21 cellular contexts compared by ENCODE assay signal in the genomic region with DNA sequence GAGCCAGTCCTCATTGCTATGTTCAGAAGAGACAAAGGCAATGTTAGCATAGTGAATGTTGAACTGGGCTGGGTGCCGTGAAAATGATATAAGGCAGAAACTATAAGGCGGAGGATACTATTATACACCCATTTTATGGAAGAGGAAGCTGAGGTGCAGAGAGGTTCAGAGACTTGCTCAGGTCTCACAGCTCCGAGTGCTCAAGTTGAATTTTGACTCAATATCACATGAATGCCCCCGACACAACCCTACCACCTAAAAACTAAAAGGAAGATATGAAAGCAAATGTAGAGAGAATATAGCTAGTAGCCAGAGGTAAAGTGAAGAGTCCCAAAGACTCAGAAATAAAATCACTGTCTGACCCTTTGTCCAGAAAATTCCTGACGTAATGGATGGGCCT. TPM values are rescaled to one million over a fixed set of nuclear protein-coding genes. Genes with fewer than 3 reads are reported as not detected.
DNase-seq lines count a peak whose midpoint lies in the region; ATAC-seq, FAIRE-seq and TF ChIP-seq lines count a peak whose summit lies in the region.
"Had no signal": no experiment of that assay in that cellular context is flagged by ENCODE, and none has a peak within 500 bp of the region (broad histone marks: within the 10 kb centered on the region; RNA-seq: fewer than 3 reads in every experiment).

No MANE protein-coding gene starts in this region.

- no peak for FAIRE-seq in small intestine (lab: Jason Lieb, UNC)

- no peak overlapping the region for H3K4me3 ChIP-seq in OCI-LY1 (ENCODE audit: low read depth, low read length, poor library complexity, severe bottlenecking)
- no peak overlapping the region for H3K4me3 ChIP-seq in small intestine (ENCODE audit: low read depth in 1 of 2, low read length in 2 of 2)
- no peak overlapping the region for H3K4me3 ChIP-seq in osteoblast (ENCODE audit: insufficient read depth, low read length)
- H3K4me3 ChIP-seq: breast epithelium, heart right ventricle, neural progenitor cell had no signal

- H3K4me2 ChIP-seq in OCI-LY1 (ENCODE audit: low read length) (peak overlapping the region; percentile 54), osteoblast (ENCODE audit: insufficient read depth, low read length) (no peak overlapping the region)
- H3K4me2 ChIP-seq: neural progenitor cell had no signal

- H3K4me1 ChIP-seq in OCI-LY1 (ENCODE audit: insufficient read depth, low read length, severe bottlenecking) (peaks cover 99% of the 10 kb centered on the region), small intestine (ENCODE audit: control insufficient read depth in 2 of 2, insufficient read depth in 1 of 2, low read depth in 1 of 2, low read length in 1 of 2) (peaks cover 0 to 4% of the 10 kb centered on the region in 2 donors), osteoblast (ENCODE audit: insufficient read depth, low read length) (no peaks in the 10 kb centered on the region)
- H3K4me1 ChIP-seq: breast epithelium, neural progenitor cell had no signal

- H3K79me2 ChIP-seq in OCI-LY1 (ENCODE audit: insufficient read depth, low read length), result no peaks in the 10 kb centered on the region
- no peaks in the 10 kb centered on the region for H3K79me2 ChIP-seq in osteoblast (ENCODE audit: insufficient read depth, low read length)

- WGBS in small intestine, 3 donors, result 79 to 82% (median 80%) methylated on average over 5 of the region's 5 CpGs

- peak overlapping the region; percentile 22 for H3K4me3 Mint-ChIP-seq in activated T-cell treated with anti-CD3 and anti-CD28 coated beads, Interleukin-2, amount 50 U/mL, for 24 hours
- H3K4me3 Mint-ChIP-seq in activated naive CD8-positive, alpha-beta T cell treated with anti-CD3 and anti-CD28 coated beads, Interleukin-2, amount 50 U/mL, for 24 hours, result no peak overlapping the region
- H3K4me3 Mint-ChIP-seq: neural progenitor cell had no signal

- H3K27me3 ChIP-seq in OCI-LY1 (ENCODE audit: insufficient read depth, low read length), result no peaks in the 10 kb centered on the region
- no peaks in the 10 kb centered on the region for H3K27me3 ChIP-seq in small intestine (ENCODE audit: control insufficient read depth in 2 of 2, insufficient read depth in 2 of 2, low read length in 2 of 2)
- peaks cover 6% of the 10 kb centered on the region for H3K27me3 ChIP-seq in osteoblast (ENCODE audit: insufficient read depth, low read length)
- H3K27me3 ChIP-seq: breast epithelium, neural progenitor cell had no signal

- H3K27ac ChIP-seq in OCI-LY1 (ENCODE audit: low read depth, low read length, poor library complexity, severe bottlenecking) (peak overlapping the region; percentile 92), small intestine (ENCODE audit: low read depth in 1 of 2, low read length in 1 of 2) (peak overlapping the region; percentile 33 to 69), osteoblast (ENCODE audit: low read depth, low read length) (no peak overlapping the region)
- H3K27ac ChIP-seq: breast epithelium, neural progenitor cell had no signal

- H3K9me3 ChIP-seq in OCI-LY1 (ENCODE audit: low read length), result no peaks in the 10 kb centered on the region
- no peaks in the 10 kb centered on the region for H3K9me3 ChIP-seq in small intestine (ENCODE audit: control insufficient read depth, low read depth)
- no peaks in the 10 kb centered on the region for H3K9me3 ChIP-seq in osteoblast (ENCODE audit: low read depth, low read length)
- H3K9me3 ChIP-seq: breast epithelium, heart right ventricle had no signal

- intact Hi-C loops in left colon (cut with DNase I, micrococcal nuclease), result no loop called here

- H3K9me3 Mint-ChIP-seq in activated T-cell treated with anti-CD3 and anti-CD28 coated beads, Interleukin-2, amount 50 U/mL, for 24 hours, result no peaks in the 10 kb centered on the region
- H3K9me3 Mint-ChIP-seq in activated naive CD8-positive, alpha-beta T cell treated with anti-CD3 and anti-CD28 coated beads, Interleukin-2, amount 50 U/mL, for 24 hours, result no peaks in the 10 kb centered on the region
- H3K9me3 Mint-ChIP-seq: neural progenitor cell had no signal

- no peaks in the 10 kb centered on the region for H3K27me3 Mint-ChIP-seq in activated T-cell treated with anti-CD3 and anti-CD28 coated beads, Interleukin-2, amount 50 U/mL, for 24 hours
- H3K27me3 Mint-ChIP-seq in activated naive CD8-positive, alpha-beta T cell treated with anti-CD3 and anti-CD28 coated beads, Interleukin-2, amount 50 U/mL, for 24 hours, result no peaks in the 10 kb centered on the region

- H3F3A ChIP-seq in OCI-LY1 (ENCODE audit: insufficient read depth, low read length), result 0 out of 2 replicates have a peak, but pooled peaks cover 4% of the 10 kb centered on the region

- no peak for ATAC-seq in activated naive CD8-positive, alpha-beta T cell treated with anti-CD3 and anti-CD28 coated beads, Interleukin-2, amount 50 U/mL, for 24 hours
- ATAC-seq in left colon, result no peak
- ATAC-seq: HCT116, heart right ventricle had no signal

- TF ChIP-seq CTCF in OCI-LY1 (IDR thresholded peaks at IDR 0.05; ENCODE audit: low read length) (no peak), osteoblast (IDR thresholded peaks at IDR 0.05; ENCODE audit: extremely low read depth, low read depth, low read length) (no peak)

- no peaks in the 10 kb centered on the region for H3K9me2 ChIP-seq in OCI-LY1 (ENCODE audit: low read depth, low read length)

- no peaks in the 10 kb centered on the region for H4K20me1 ChIP-seq in OCI-LY1 (ENCODE audit: insufficient read depth, low read length)
- H4K20me1 ChIP-seq in osteoblast (ENCODE audit: insufficient read depth, low read length), result no peaks in the 10 kb centered on the region

- H3K36me3 ChIP-seq in OCI-LY1 (ENCODE audit: insufficient read depth, low read length) (peaks cover 10% of the 10 kb centered on the region; the same call in 1 of the 2 replicates), small intestine (ENCODE audit: control insufficient read depth in 2 of 2, insufficient read depth in 2 of 2, low read length in 2 of 2) (no peaks in the 10 kb centered on the region), osteoblast (ENCODE audit: insufficient read depth, low read length) (no peaks in the 10 kb centered on the region)
- H3K36me3 ChIP-seq: breast epithelium, heart right ventricle, neural progenitor cell had no signal

- peaks cover 80% of the 10 kb centered on the region for H3K4me1 Mint-ChIP-seq in activated T-cell treated with anti-CD3 and anti-CD28 coated beads, Interleukin-2, amount 50 U/mL, for 24 hours (ENCODE audit: low read depth)
- peaks cover 79% of the 10 kb centered on the region for H3K4me1 Mint-ChIP-seq in activated naive CD8-positive, alpha-beta T cell treated with anti-CD3 and anti-CD28 coated beads, Interleukin-2, amount 50 U/mL, for 24 hours

- no peak overlapping the region for H2AFZ ChIP-seq in OCI-LY1 (ENCODE audit: low read length)
- no peak overlapping the region for H2AFZ ChIP-seq in osteoblast (ENCODE audit: low read length)
- H2AFZ ChIP-seq: neural progenitor cell had no signal

- DNase-seq in activated T-cell treated with anti-CD3 and anti-CD28 coated beads, Interleukin-2, amount 50 U/mL, for 24 hours, result no peak
- DNase-seq in activated T-cell treated with anti-CD3 and anti-CD28 coated beads for 4 hours (no peak), small intestine (no peak), NCI-H524 treated with DMSO at 0.1 percent for 48 hours (lab: John Stamatoyannopoulos, UW) (no peak), left colon (no peak), osteoblast (ENCODE audit: insufficient read length, low spot score, missing footprints) (no peak)
- DNase-seq in activated naive CD8-positive, alpha-beta T cell treated with anti-CD3 and anti-CD28 coated beads, Interleukin-2, amount 50 U/mL, for 24 hours, result no peak
- DNase-seq: activated CD4-positive, alpha-beta T cell treated with anti-CD3 and anti-CD28 coated beads for 48 hours; activated effector memory CD4-positive, alpha-beta T cell treated with anti-CD3 and anti-CD28 coated beads, Interleukin-2, amount 50 U/mL, for 16 hours; GF-D8; heart right ventricle; islet precursor cell; mesenchymal stem cell; NK-92 treated with Interleukin-12 subunit alpha and Interleukin-12 subunit beta, amount 100 ng/mL, for 24 hours; Right ventricle myocardium superior; T-helper 9 cell had no signal

- H3K36me3 Mint-ChIP-seq in activated T-cell treated with anti-CD3 and anti-CD28 coated beads, Interleukin-2, amount 50 U/mL, for 24 hours (ENCODE audit: low read depth), result peaks cover 79% of the 10 kb centered on the region
- H3K36me3 Mint-ChIP-seq in activated naive CD8-positive, alpha-beta T cell treated with anti-CD3 and anti-CD28 coated beads, Interleukin-2, amount 50 U/mL, for 24 hours (ENCODE audit: low read depth), result peaks cover 25% of the 10 kb centered on the region
- H3K36me3 Mint-ChIP-seq: neural progenitor cell had no signal

- peak overlapping the region; percentile 87 for H3K27ac Mint-ChIP-seq in activated T-cell treated with anti-CD3 and anti-CD28 coated beads, Interleukin-2, amount 50 U/mL, for 24 hours
- H3K27ac Mint-ChIP-seq in activated naive CD8-positive, alpha-beta T cell treated with anti-CD3 and anti-CD28 coated beads, Interleukin-2, amount 50 U/mL, for 24 hours, result peak overlapping the region; percentile 81
- H3K27ac Mint-ChIP-seq: neural progenitor cell had no signal

- peak overlapping the region; percentile 56 for H3K9ac ChIP-seq in OCI-LY1 (ENCODE audit: low read length)
- H3K9ac ChIP-seq: neural progenitor cell had no signal

RNA-seq across cellular contexts. Expression of a gene that starts 56.7 kb away (rescaled TPM):
- polyA plus RNA-seq in small intestine, result 10 to 100 TPM in 1 of 3 donors, 1 to 10 TPM in 1, under 1 TPM in 1; 0.89 to 11.9 (median 5.1) TPM
- total RNA-seq in left colon (1 to 10 TPM; 2.1 to 4.4 TPM), osteoblast (not detected in 2 replicates)
- total RNA-seq: HT-29 had no signal
